In genomic region chr1:93347319-93347899, GRCh38 we compare ENCODE assay signal across 1 cellular context.
TF ChIP-seq lines count a peak whose summit lies in the region.

No MANE protein-coding gene starts in this region.

TF ChIP-seq in H1, 55 proteins besides CTCF, POLR2A, EP300 and RAD21 (continued from another document):
- no peak for TF ChIP-seq HDAC2 (IDR thresholded peaks at IDR 0.05; ENCODE audit: borderline replicate concordance in 1 of 2, low read depth in 2 of 2, low read length in 2 of 2)
- TF ChIP-seq CEBPB (IDR thresholded peaks at IDR 0.05; ENCODE audit: low read depth, low read length), result no peak
- no peak for TF ChIP-seq RFX5 (IDR thresholded peaks at IDR 0.05; ENCODE audit: borderline replicate concordance, low read depth, low read length)
- no peak for TF ChIP-seq GABPA (IDR thresholded peaks at IDR 0.05; ENCODE audit: borderline replicate concordance, insufficient read depth, low read length)
- TF ChIP-seq RXRA (IDR thresholded peaks at IDR 0.05; ENCODE audit: insufficient read depth, low read depth, low read length), result no peak
- TF ChIP-seq CHD7 (IDR thresholded peaks at IDR 0.05; ENCODE audit: insufficient replicate concordance, low read length), result no peak
TF ChIP-seq in H1: peak in this region for 0.
